12 cellular contexts compared by ENCODE assay signal in the genomic region with DNA sequence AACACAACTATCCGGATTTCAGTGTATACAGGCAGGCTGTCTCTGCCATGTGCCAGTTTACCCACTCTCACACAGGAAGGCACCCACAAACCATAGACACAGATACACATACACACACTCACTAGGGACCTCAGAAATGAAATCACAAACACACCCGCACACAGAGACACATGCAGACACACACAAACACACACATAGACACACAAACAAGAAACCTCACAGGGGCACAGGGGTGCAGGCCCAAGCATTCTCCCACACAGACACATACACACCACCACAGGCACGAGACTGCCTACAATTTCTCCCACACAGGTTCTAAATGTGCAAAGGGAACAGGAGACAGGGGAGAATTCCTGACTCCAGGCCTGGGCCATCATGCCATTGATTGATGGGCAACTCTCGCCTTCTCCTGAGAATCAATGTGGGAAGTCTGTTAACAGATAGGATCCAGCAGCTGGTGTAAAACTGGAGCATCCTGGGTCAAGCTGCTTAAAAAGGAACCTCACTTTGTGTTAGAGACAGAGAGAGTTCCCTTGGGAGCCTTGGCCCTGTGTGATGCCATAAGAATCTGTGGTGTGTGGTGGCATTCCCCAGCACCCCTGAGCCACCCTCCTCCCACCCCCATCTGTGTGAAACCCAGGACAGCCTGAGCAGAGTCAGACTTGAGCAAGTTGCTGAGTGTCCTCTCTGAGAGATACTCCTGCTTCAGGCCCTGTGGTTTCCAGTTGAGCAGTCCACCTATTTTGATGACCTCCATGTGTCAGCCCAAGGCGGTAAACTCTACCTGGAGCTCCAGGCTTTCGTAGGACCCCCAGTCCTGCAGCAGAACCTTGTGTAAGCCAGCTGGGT. TPM values are rescaled to one million over a fixed set of nuclear protein-coding genes. Genes with fewer than 3 reads are reported as not detected.
DNase-seq lines count a peak whose midpoint lies in the region; ATAC-seq, FAIRE-seq and TF ChIP-seq lines count a peak whose summit lies in the region.
"Had no signal": no experiment of that assay in that cellular context is flagged by ENCODE, and none has a peak within 500 bp of the region (broad histone marks: within the 10 kb centered on the region; RNA-seq: fewer than 3 reads in every experiment).

No MANE protein-coding gene starts in this region.

- FAIRE-seq in GM12891 (lab: Jason Lieb, UNC): peak; percentile 72
- no peak for FAIRE-seq in astrocyte (lab: Jason Lieb, UNC)
- FAIRE-seq: bronchial epithelial cell had no signal

- no peak for DNase-seq in GM12891 (ENCODE audit: insufficient read length, low spot score)
- DNase-seq in astrocyte (ENCODE audit: low read depth): no peak
- peak in 1 of 2 donors; percentile 23 for DNase-seq in psoas muscle
- no peak for DNase-seq in activated gamma-delta T cell treated with Interleukin-2 at 50 U/mL for 16 hours
- DNase-seq in cerebellum (ENCODE audit: low spot score): no peak
- no peak for DNase-seq in NCI-H2196 (lab: John Stamatoyannopoulos, UW; ENCODE audit: unreplicated experiment)
- DNase-seq in dedifferentiated amniotic fluid mesenchymal stem cell (ENCODE audit: extremely low spot score): no peak
- DNase-seq: GF-D8, NCI-H1417 had no signal

- intact Hi-C loops in psoas muscle (cut with DNase I): no loop called here

- H3K4me2 ChIP-seq in astrocyte (ENCODE audit: low read length): no peak overlapping the region

- no peaks in the 10 kb centered on the region for H3K36me3 ChIP-seq in astrocyte (ENCODE audit: insufficient read depth, low read length)
- no peaks in the 10 kb centered on the region for H3K36me3 ChIP-seq in psoas muscle (ENCODE audit: insufficient read depth in 1 of 2, low read depth in 1 of 2)

- WGBS in psoas muscle, 3 donors: 76 to 90% (median 78%) methylated on average over 6 of the region's 6 CpGs

- H3K4me1 ChIP-seq in astrocyte (ENCODE audit: insufficient read depth, low read length) (peaks cover 3% of the 10 kb centered on the region), psoas muscle (peaks cover 15% of the 10 kb centered on the region)

- no peaks in the 10 kb centered on the region for H3K79me2 ChIP-seq in astrocyte (ENCODE audit: insufficient read depth, low read length)

- no peaks in the 10 kb centered on the region for H3K27me3 ChIP-seq in astrocyte (ENCODE audit: insufficient read depth, low read length)
- H3K27me3 ChIP-seq in psoas muscle (ENCODE audit: insufficient read depth in 3 of 3, low read length in 2 of 3): no peaks in the 10 kb centered on the region
- H3K27me3 ChIP-seq: gastroesophageal sphincter had no signal

- H3K9me3 ChIP-seq in astrocyte (ENCODE audit: insufficient read depth, low read depth, low read length) (no peaks in the 10 kb centered on the region), psoas muscle (no peaks in the 10 kb centered on the region)
- H3K9me3 ChIP-seq: gastroesophageal sphincter had no signal

- TF ChIP-seq CTCF in astrocyte (IDR thresholded peaks at IDR 0.05; ENCODE audit: insufficient read depth, low read depth, low read length): no peak
- TF ChIP-seq CTCF in psoas muscle (IDR thresholded peaks at IDR 0.05): no peak

- H2AFZ ChIP-seq in astrocyte (ENCODE audit: low read depth, low read length): no peak overlapping the region

- H3K36me3 Mint-ChIP-seq in astrocyte (ENCODE audit: low read depth, unreplicated experiment): peaks cover 3% of the 10 kb centered on the region

- H3K27me3 Mint-ChIP-seq in astrocyte (ENCODE audit: low read depth, unreplicated experiment): no peaks in the 10 kb centered on the region

- peaks cover 35% of the 10 kb centered on the region for H4K20me1 ChIP-seq in astrocyte (ENCODE audit: insufficient read depth, low read length)

- TF ChIP-seq POLR2A in GM12891 (IDR thresholded peaks at IDR 0.05; ENCODE audit: low read depth, low read length): no peak

- no peaks in the 10 kb centered on the region for H3K9me3 Mint-ChIP-seq in astrocyte (ENCODE audit: unreplicated experiment)

- no peak overlapping the region for H3K27ac ChIP-seq in astrocyte (ENCODE audit: low read depth, low read length)
- peak overlapping the region; percentile 95 for H3K27ac ChIP-seq in psoas muscle

- H3K4me1 Mint-ChIP-seq in astrocyte (ENCODE audit: low read depth, unreplicated experiment): peaks cover 27% of the 10 kb centered on the region

- H3K27ac Mint-ChIP-seq in astrocyte (ENCODE audit: unreplicated experiment): no peak overlapping the region

- H3K4me3 ChIP-seq in astrocyte (ENCODE audit: insufficient read depth, low read depth, low read length): no peak overlapping the region
- peak overlapping the region; percentile 91 for H3K4me3 ChIP-seq in psoas muscle
- H3K4me3 ChIP-seq: gastroesophageal sphincter had no signal

- H3K9ac ChIP-seq in astrocyte (ENCODE audit: low read length): no peak overlapping the region

- ATAC-seq in HG03432 (IDR thresholded peaks at IDR 0.05; ENCODE audit: unreplicated experiment) (peak; percentile 0), psoas muscle (no peak)

- peak overlapping the region; percentile 43 for H3K4me3 Mint-ChIP-seq in astrocyte (ENCODE audit: unreplicated experiment)

TF ChIP-seq in GM12891, 5 proteins besides CTCF, POLR2A, EP300 and RAD21:
- TF ChIP-seq POLR2AphosphoS5 (IDR thresholded peaks at IDR 0.05; ENCODE audit: low read depth, low read length) (no peak), SPI1 (IDR thresholded peaks at IDR 0.05; ENCODE audit: low read depth, low read length) (no peak), PAX5 (IDR thresholded peaks at IDR 0.05; ENCODE audit: insufficient read depth, low read length, severe bottlenecking) (no peak), POU2F2 (IDR thresholded peaks at IDR 0.05; ENCODE audit: low read depth, low read length) (no peak), TAF1 (IDR thresholded peaks at IDR 0.05; ENCODE audit: low read depth, low read length) (no peak)

RNA-seq across cellular contexts. Expression of a gene that starts 33.9 kb away (rescaled TPM):
- polyA plus RNA-seq in GM12891 (2012; ENCODE audit: low read depth, missing spikeins): 37.7 TPM
- total RNA-seq in astrocyte (76.1 and 86.9 TPM in 2 replicates), psoas muscle (10 to 100 TPM in 2 of 4 donors, 1 to 10 TPM in 2; 5.3 to 15.6 (median 8.5) TPM), cerebellum (16.3 TPM)
- polyA plus RNA-seq in psoas muscle: 1 to 10 TPM; 5.2 to 7.7 (median 6.5) TPM
